ENCODE assay signal across 9 cellular contexts in the genomic region with DNA sequence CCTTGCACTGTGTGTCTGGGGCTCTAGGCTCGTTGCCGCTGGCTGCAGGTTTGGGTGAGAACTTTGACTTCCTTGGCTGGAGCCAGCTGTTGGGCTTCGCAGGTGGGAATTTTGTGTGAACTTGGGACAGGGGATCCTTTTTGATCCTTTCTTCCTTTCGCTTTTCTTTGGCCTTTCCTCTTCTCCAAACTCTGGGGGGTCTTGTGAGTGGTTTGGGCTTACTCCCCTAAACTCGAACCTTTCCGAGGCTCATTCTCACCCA. TPM values are rescaled to one million over a fixed set of nuclear protein-coding genes. Genes with fewer than 3 reads are reported as not detected.
DNase-seq lines count a peak whose midpoint lies in the region; ATAC-seq, FAIRE-seq and TF ChIP-seq lines count a peak whose summit lies in the region.
"Had no signal": no experiment of that assay in that cellular context is flagged by ENCODE, and none has a peak within 500 bp of the region (broad histone marks: within the 10 kb centered on the region; RNA-seq: fewer than 3 reads in every experiment).

No MANE protein-coding gene starts in this region.

- TF ChIP-seq POLR2A in GM12878 (IDR thresholded peaks at IDR 0.05; ENCODE audit: low read depth, low read length) (no peak), GM12892 (IDR thresholded peaks at IDR 0.05; ENCODE audit: low read depth, low read length) (no peak)

- no peak for TF ChIP-seq EP300 in GM12878 (IDR thresholded peaks at IDR 0.05; ENCODE audit: borderline replicate concordance in 1 of 2, control insufficient read depth in 1 of 2, low read depth in 2 of 2, low read length in 2 of 2)

- peak overlapping the region; percentile 93 for H2AFZ ChIP-seq in GM12878 (ENCODE audit: control insufficient read depth, low read depth, low read length)

- peak overlapping the region; percentile 28 for H3K27ac ChIP-seq in GM12878 (ENCODE audit: control insufficient read depth, insufficient read depth)
- no peak overlapping the region for H3K27ac ChIP-seq in caudate nucleus (ENCODE audit: low read depth, low read length)

- H3K4me1 ChIP-seq in GM12878 (ENCODE audit: control insufficient read depth, insufficient read depth, low read length): peaks cover 5% of the 10 kb centered on the region; the same call in 1 of the 2 replicates

- peak overlapping the region; percentile 98 for H3K27ac Mint-ChIP-seq in activated naive CD4-positive, alpha-beta T cell treated with anti-CD3 and anti-CD28 coated beads, Interleukin-2, amount 10 ng/mL, durations not matched to agents 7 days and 5 days
- peak overlapping the region; percentile 96 for H3K27ac Mint-ChIP-seq in memory B cell
- no peak overlapping the region for H3K27ac Mint-ChIP-seq in type B pancreatic cell

- peaks cover 46% of the 10 kb centered on the region for H3K4me1 Mint-ChIP-seq in activated naive CD4-positive, alpha-beta T cell treated with anti-CD3 and anti-CD28 coated beads, Interleukin-2, amount 10 ng/mL, durations not matched to agents 7 days and 5 days
- H3K4me1 Mint-ChIP-seq in memory B cell (peaks cover 41% of the 10 kb centered on the region), type B pancreatic cell (ENCODE audit: unreplicated experiment) (peaks cover 48% of the 10 kb centered on the region)

- no peaks in the 10 kb centered on the region for H3K36me3 ChIP-seq in GM12878 (ENCODE audit: control insufficient read depth in 2 of 2, insufficient read depth in 2 of 2, low read length in 1 of 2)

- H3K79me2 ChIP-seq in GM12878 (ENCODE audit: control insufficient read depth, insufficient read depth, low read length): no peaks in the 10 kb centered on the region; the same call in none of the 2 replicates

- no peak for TF ChIP-seq CTCF in GM12878 (IDR thresholded peaks at IDR 0.05 in 2 of 3, conservative IDR thresholded peaks at IDR 0.05 in 1 of 3; ENCODE audit: control insufficient read depth in 2 of 3, extremely low read depth in 1 of 3, insufficient read depth in 1 of 3, low read depth in 3 of 3, low read length in 3 of 3)
- no peak for TF ChIP-seq CTCF in type B pancreatic cell (conservative IDR thresholded peaks at IDR 0.05)

- intact Hi-C loops in GM12878 (cut with micrococcal nuclease; ENCODE audit: unreplicated experiment): no loop called here

- TSS peak; percentile 64 for BruUV-seq in GM12878 (replicated peaks; lab: Mats Ljungman, UMichigan)

- peak overlapping the region; percentile 81 for H3K4me3 Mint-ChIP-seq in activated naive CD4-positive, alpha-beta T cell treated with anti-CD3 and anti-CD28 coated beads, Interleukin-2, amount 10 ng/mL, durations not matched to agents 7 days and 5 days
- H3K4me3 Mint-ChIP-seq in memory B cell: peak overlapping the region; percentile 94
- H3K4me3 Mint-ChIP-seq in type B pancreatic cell: peak overlapping the region; percentile 92

- peaks cover 2% of the 10 kb centered on the region for H3K9me3 Mint-ChIP-seq in activated naive CD4-positive, alpha-beta T cell treated with anti-CD3 and anti-CD28 coated beads, Interleukin-2, amount 10 ng/mL, durations not matched to agents 7 days and 5 days
- H3K9me3 Mint-ChIP-seq in memory B cell (no peaks in the 10 kb centered on the region), type B pancreatic cell (no peaks in the 10 kb centered on the region)

- peak overlapping the region; percentile 99 for H3K4me2 ChIP-seq in GM12878 (ENCODE audit: control insufficient read depth, insufficient read depth)

- SMC1A ChIA-PET in GM12878 (lab: Charles Lee; ENCODE audit: uncharacterized antibody, unreplicated experiment): no interaction called here

- H3K9me3 ChIP-seq in GM12878 (replicated peaks; ENCODE audit: control insufficient read depth, insufficient read depth, low read length): no peaks in the 10 kb centered on the region

- no peak for TF ChIP-seq RAD21 in GM12878 (IDR thresholded peaks at IDR 0.05; ENCODE audit: insufficient read depth, low read depth, low read length)

- H3K27me3 ChIP-seq in GM12878 (replicated peaks in 1 of 2; ENCODE audit: control insufficient read depth in 2 of 2, insufficient read depth in 2 of 2, low read length in 1 of 2): no peaks in the 10 kb centered on the region

- no peak for DNase-seq in activated naive CD4-positive, alpha-beta T cell treated with anti-CD3 and anti-CD28 coated beads, Interleukin-2, amount 10 ng/mL, durations not matched to agents 7 days and 5 days
- no peak for DNase-seq in activated naive CD4-positive, alpha-beta T cell treated with Interleukin-2 at 50 U/mL for 16 hours
- DNase-seq in GM12878 (ENCODE audit: low read depth, low spot score) (no peak), memory B cell (ENCODE audit: low spot score in 2 of 2) (no peak), type B pancreatic cell (ENCODE audit: extremely low spot score, unreplicated experiment) (no peak), foreskin melanocyte (no peak), GM12892 (ENCODE audit: insufficient read length) (no peak), caudate nucleus (lab: John Stamatoyannopoulos, UW) (no peak)
- DNase-seq: activated gamma-delta T cell treated with Interleukin-2 at 50 U/mL for 16 hours had no signal

- peaks cover 3% of the 10 kb centered on the region for H3K36me3 Mint-ChIP-seq in activated naive CD4-positive, alpha-beta T cell treated with anti-CD3 and anti-CD28 coated beads, Interleukin-2, amount 10 ng/mL, durations not matched to agents 7 days and 5 days
- H3K36me3 Mint-ChIP-seq in memory B cell (peaks cover 3% of the 10 kb centered on the region), type B pancreatic cell (no peaks in the 10 kb centered on the region)

- WGBS in GM12878 (ENCODE audit: insufficient coverage, insufficient replicate concordance, low lambda C conversion rate, missing lambda C conversion rate): 42% methylated on average over 6 of the region's 6 CpGs

- peaks cover 3% of the 10 kb centered on the region for H3K27me3 Mint-ChIP-seq in activated naive CD4-positive, alpha-beta T cell treated with anti-CD3 and anti-CD28 coated beads, Interleukin-2, amount 10 ng/mL, durations not matched to agents 7 days and 5 days
- H3K27me3 Mint-ChIP-seq in memory B cell (no peaks in the 10 kb centered on the region), type B pancreatic cell (no peaks in the 10 kb centered on the region)

- H3K9ac ChIP-seq in GM12878 (ENCODE audit: control insufficient read depth, insufficient read depth, low read length): peak overlapping the region; percentile 66

- H4K20me1 ChIP-seq in GM12878 (ENCODE audit: control insufficient read depth, insufficient read depth): no peaks in the 10 kb centered on the region

- POLR2A ChIA-PET in GM12878 (lab: Charles Lee): interaction anchor here (0.7 kb wide), 1 partner anchor 58 kb away, joined by 3 read pairs; no protein-coding TSS in a partner anchor

- RAD21 ChIA-PET in GM12878 (lab: Charles Lee; ENCODE audit: unreplicated experiment): interaction anchor here (1.2 to 2.3 kb wide), 2 partner anchors 26 to 58 kb away, joined by 3 to 11 read pairs; no protein-coding TSS in a partner anchor

- peak overlapping the region; percentile 76 for H3K4me3 ChIP-seq in GM12878

- CTCF ChIA-PET in activated naive CD4-positive, alpha-beta T cell treated with anti-CD3 and anti-CD28 coated beads, Interleukin-2, amount 10 ng/mL, durations not matched to agents 7 days and 5 days (lab: Charles Lee): no interaction called here
- CTCF ChIA-PET in GM12878 (lab: Yijun Ruan, JAX): interaction anchor here (0.9 kb wide), 1 partner anchor 308 kb away, joined by 4 read pairs; no protein-coding TSS in a partner anchor

- ATAC-seq in GM12878 (no peak), memory B cell (ENCODE audit: low read depth) (no peak)

- no peak for FAIRE-seq in GM12878 (lab: Jason Lieb, UNC)
- FAIRE-seq in GM12892 (lab: Jason Lieb, UNC): no peak

- in situ Hi-C loops in GM12878 (cut with MboI): no loop called here

TF ChIP-seq in GM12878, 131 proteins besides CTCF, POLR2A, EP300 and RAD21 (continues in another document):
- TF ChIP-seq STAT3 (IDR thresholded peaks at IDR 0.05; ENCODE audit: low read depth, low read length): no peak

RNA-seq across cellular contexts. Expression of a gene that starts 0.6 kb away (rescaled TPM):
- total RNA-seq in GM12878 (2013; cell fraction: nucleolus; rRNA removed): 12.6 and 14.3 TPM in 2 replicates
- total RNA-seq in GM12878 (2014; rRNA removed) (13.0 and 14.2 TPM in 2 replicates), GM12878 (2014; rRNA removed; fragmentation: Illumina TruSeq; extraction: Trizol) (5.4 and 6.5 TPM in 2 replicates), GM12878 (2021) (13.3 and 13.4 TPM in 2 replicates), type B pancreatic cell (ENCODE audit: low replicate concordance) (21.0 and 29.7 TPM in 2 replicates)
- polyA plus RNA-seq in GM12878 (2011; ENCODE audit: low read depth): 7.4 TPM
- polyA plus RNA-seq in GM12878 (2011; rRNA removed) (9.9 and 14.9 TPM in 2 replicates), GM12878 (2014; fragmentation: Illumina TruSeq; extraction: Trizol) (4.3 and 7.6 TPM in 2 replicates), GM12878 (2014; fragmentation: Nextera tagmentation; extraction: Ambion mirVana) (1 to 10 TPM in 1 of 2 experiments, under 1 TPM in 1; 0.72 to 1.9 TPM), GM12878 (2014; rRNA removed) (10.8 and 13.2 TPM in 2 replicates), GM12878 (2016; fragmentation: Nextera tagmentation; extraction: Ambion mirVana) (10 to 100 TPM; 22.0 to 24.8 TPM)
- polyA plus RNA-seq in GM12878 (2011; cell fraction: cytosol; rRNA removed): 14.8 and 17.5 TPM in 2 replicates
- polyA plus RNA-seq in GM12878 (2011; cell fraction: nucleus; rRNA removed): 26.8 and 28.7 TPM in 2 replicates
- 11.5 and 15.0 TPM in 2 replicates for polyA plus RNA-seq in GM12878 (2012)
- 4.5 and 9.7 TPM in 2 replicates for polyA minus RNA-seq in GM12878 (2011; rRNA and poly(A)+ RNA removed)
- 3.1 and 5.7 TPM in 2 replicates for polyA minus RNA-seq in GM12878 (2011; cell fraction: cytosol; rRNA and poly(A)+ RNA removed)
- polyA minus RNA-seq in GM12878 (2011; cell fraction: nucleus; rRNA and poly(A)+ RNA removed): 3.7 and 5.6 TPM in 2 replicates
- polyA plus RNA-seq in GM12892 (2012; ENCODE audit: missing spikeins): 10.2 TPM
